In the genomic region with DNA sequence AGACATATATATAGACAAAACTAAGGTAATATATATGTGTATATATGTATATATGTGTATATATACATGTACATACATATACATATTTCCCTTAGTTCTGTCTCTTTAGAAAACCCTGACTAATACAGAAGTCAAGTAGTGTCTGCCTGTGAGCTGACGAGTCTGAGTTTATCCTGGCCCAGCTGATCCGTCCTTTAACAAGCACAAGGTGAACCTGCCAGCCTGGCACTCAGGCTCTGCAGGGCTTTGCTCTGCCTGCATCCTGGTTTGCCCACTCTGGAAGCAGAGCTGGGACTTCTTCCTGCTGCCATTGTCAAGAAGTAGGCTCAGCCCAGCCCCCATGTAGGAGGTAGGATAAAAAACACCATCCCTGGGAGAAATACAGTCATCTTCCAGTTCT, we compare ENCODE assay signal across 21 cellular contexts.
DNase-seq lines count a peak whose midpoint lies in the region; ATAC-seq and TF ChIP-seq lines count a peak whose summit lies in the region.
"Had no signal": no experiment of that assay in that cellular context is flagged by ENCODE, and none has a peak within 500 bp of the region (broad histone marks: within the 10 kb centered on the region; RNA-seq: fewer than 3 reads in every experiment).

No MANE protein-coding gene starts in this region.

- ATAC-seq in Right ventricle myocardium superior (ENCODE audit: poor library complexity) (peak; percentile 85), heart right ventricle (peak in 5 of 8 donors; percentile 54 to 95 (median 90)), left ventricle myocardium superior (peak; percentile 95)
- ATAC-seq: A549, GM12878 had no signal

- DNase-seq in NCI-H1092 treated with DMSO at 0.1 percent for 48 hours (lab: John Stamatoyannopoulos, UW) (peak; percentile 12), NCI-H1092 (lab: John Stamatoyannopoulos, UW) (no peak), Right ventricle myocardium superior (peak; percentile 54), cardiac septum (ENCODE audit: low spot score) (no peak), heart right ventricle (peak; percentile 25 to 31), left ventricle myocardium superior (peak; percentile 59), SW 1271 (lab: John Stamatoyannopoulos, UW) (no peak)
- DNase-seq: 8988T; ACHN; C1 segment of cervical spinal cord; Calu3; CD4-positive, alpha-beta memory T cell; COR-L47; DMS79; EL; GDM1; GM23248; H7; HCEC 1CT had no signal

- no peaks in the 10 kb centered on the region for H3K4me1 ChIP-seq in heart right ventricle
- H3K4me1 ChIP-seq: A549 had no signal

- intact Hi-C loops in Right ventricle myocardium superior (cut with DNase I) (no loop called here), cardiac septum (cut with DNase I) (no loop called here), heart right ventricle (cut with DNase I) (no loop called here), left ventricle myocardium superior (cut with micrococcal nuclease) (no loop called here)

- no peaks in the 10 kb centered on the region for H3K9me3 ChIP-seq in heart right ventricle
- H3K9me3 ChIP-seq: A549 had no signal

- no peak overlapping the region for H3K27ac ChIP-seq in heart right ventricle
- H3K27ac ChIP-seq: A549, GM23248 had no signal

- 34 to 36% methylated on average over 2 of the region's 2 CpGs for WGBS in heart right ventricle, 2 donors

- TF ChIP-seq CTCF in heart right ventricle (IDR thresholded peaks at IDR 0.05), result no peak

- H3K27me3 ChIP-seq in heart right ventricle, result no peaks in the 10 kb centered on the region

- no peak overlapping the region for H3K4me3 ChIP-seq in heart right ventricle
- H3K4me3 ChIP-seq: A549, GM12878, GM23248 had no signal

- no peaks in the 10 kb centered on the region for H3K36me3 ChIP-seq in heart right ventricle

Comparison
In these comparisons a context has a peak if more than half of its experiments do, and no peak if none do; other contexts are left out.
1. DNase-seq: peak in NCI-H1092 treated with DMSO at 0.1 percent for 48 hours (single experiment), Right ventricle myocardium superior (single experiment), heart right ventricle (2 of 2) and left ventricle myocardium superior (single experiment); none in NCI-H1092 (single experiment), cardiac septum (single experiment) and SW 1271 (0 of 2).
2. Peak in every context shown above with its lines, with median percentiles within 50 percentile points of each other: ATAC-seq.